Comparison of ENCODE assay signal across 1 cellular context in the genomic region with DNA sequence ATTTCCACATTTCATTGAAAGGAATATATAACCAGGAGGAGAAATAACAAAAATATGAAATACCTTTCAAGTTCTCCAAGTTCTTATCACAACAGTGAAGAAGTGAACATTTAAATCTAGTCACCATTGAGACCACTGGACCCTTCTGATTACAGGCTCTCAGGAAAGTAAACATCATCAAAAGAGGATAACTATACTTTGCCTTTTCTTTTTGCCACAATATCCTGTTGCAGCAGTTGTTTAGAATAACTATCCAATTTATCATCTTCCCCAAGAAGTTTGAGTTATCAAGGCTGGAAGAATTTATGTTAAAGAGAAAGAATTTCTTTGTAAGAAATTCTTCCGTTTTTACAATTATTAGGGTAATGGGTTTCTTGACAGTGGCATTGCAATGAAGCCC.
TF ChIP-seq lines count a peak whose summit lies in the region.

No MANE protein-coding gene starts in this region.

TF ChIP-seq in K562, 482 proteins besides CTCF, POLR2A, EP300 and RAD21:
- TF ChIP-seq SNIP1 (IDR thresholded peaks at IDR 0.05; ENCODE audit: low read depth) (no peak), ARID1B (IDR thresholded peaks at IDR 0.05) (peak; percentile 33; the same call in 1 of the 2 replicates), CBFA2T3 (IDR thresholded peaks at IDR 0.05) (peak; percentile 46; the same call in 1 of the 2 replicates)
